ENCODE assay signal across 8 cellular contexts in genomic region chr14:22039938-22040780, GRCh38.
DNase-seq lines count a peak whose midpoint lies in the region; ATAC-seq and TF ChIP-seq lines count a peak whose summit lies in the region.

No MANE protein-coding gene starts in this region.

- H3K36me3 Mint-ChIP-seq in activated CD8-positive, alpha-beta memory T cell treated with anti-CD3 and anti-CD28 coated beads, Interleukin-2, amount 10 ng/mL, durations not matched to agents 7 days and 5 days: no peaks in the 10 kb centered on the region
- H3K36me3 Mint-ChIP-seq in neural progenitor cell: no peaks in the 10 kb centered on the region

- POLR2A ChIA-PET in SK-N-SH (lab: Yijun Ruan, JAX): no interaction called here

- H2AFZ ChIP-seq in SK-N-SH (ENCODE audit: low read depth): no peak overlapping the region
- peak overlapping the region; percentile 51 for H2AFZ ChIP-seq in neural progenitor cell (replicated peaks)

- 6% methylated on average over 6 of the region's 6 CpGs for WGBS in SK-N-SH (ENCODE audit: low lambda C conversion rate)

- no peaks in the 10 kb centered on the region for H3K79me2 ChIP-seq in SK-N-SH (ENCODE audit: insufficient read depth)
- H3K79me2 ChIP-seq in neural progenitor cell (ENCODE audit: low read depth): no peaks in the 10 kb centered on the region

- no peak for TF ChIP-seq RAD21 in SK-N-SH (IDR thresholded peaks at IDR 0.05; ENCODE audit: low read length)

- peak; percentile 54 for DNase-seq in activated CD8-positive, alpha-beta memory T cell treated with anti-CD3 and anti-CD28 coated beads, Interleukin-2, amount 10 ng/mL, durations not matched to agents 7 days and 5 days
- DNase-seq in activated CD8-positive, alpha-beta memory T cell treated with anti-CD3 and anti-CD28 coated beads for 24 hours: no peak
- DNase-seq in SK-N-SH: no peak
- DNase-seq in central memory CD4-positive, alpha-beta T cell: peak; percentile 37
- DNase-seq in neural progenitor cell (ENCODE audit: low spot score): no peak
- no peak for DNase-seq in kidney glomerular epithelial cell (lab: John Stamatoyannopoulos, UW)
- no peak for DNase-seq in NCI-H1105 treated with DMSO at 0.1 percent for 48 hours (lab: John Stamatoyannopoulos, UW)
- DNase-seq in NCI-H128 (lab: John Stamatoyannopoulos, UW; ENCODE audit: unreplicated experiment): no peak

- H3K27ac ChIP-seq in SK-N-SH (ENCODE audit: low read depth in 2 of 2, low read length in 1 of 2): no peak overlapping the region
- H3K27ac ChIP-seq in neural progenitor cell: no peak overlapping the region

- H3K27me3 ChIP-seq in SK-N-SH (ENCODE audit: insufficient read depth) (no peaks in the 10 kb centered on the region; the same call in 1 of the 2 replicates), neural progenitor cell (peaks cover 12% of the 10 kb centered on the region)

- peak overlapping the region; percentile 63 for H3K4me3 Mint-ChIP-seq in activated CD8-positive, alpha-beta memory T cell treated with anti-CD3 and anti-CD28 coated beads, Interleukin-2, amount 10 ng/mL, durations not matched to agents 7 days and 5 days
- no peak overlapping the region for H3K4me3 Mint-ChIP-seq in neural progenitor cell

- ATAC-seq in activated CD8-positive, alpha-beta memory T cell treated with anti-CD3 and anti-CD28 coated beads, Interleukin-2, amount 10 ng/mL, durations not matched to agents 7 days and 5 days: peak; percentile 83

- H3K4me2 ChIP-seq in SK-N-SH: no peak overlapping the region
- peak overlapping the region; percentile 5 for H3K4me2 ChIP-seq in neural progenitor cell

- H3K9ac ChIP-seq in SK-N-SH (no peak overlapping the region), neural progenitor cell (no peak overlapping the region)

- H3K4me1 Mint-ChIP-seq in activated CD8-positive, alpha-beta memory T cell treated with anti-CD3 and anti-CD28 coated beads, Interleukin-2, amount 10 ng/mL, durations not matched to agents 7 days and 5 days: peaks cover 12% of the 10 kb centered on the region
- no peaks in the 10 kb centered on the region for H3K4me1 Mint-ChIP-seq in neural progenitor cell

- no peaks in the 10 kb centered on the region for H3K36me3 ChIP-seq in SK-N-SH (replicated peaks in 1 of 2; ENCODE audit: control insufficient read depth in 1 of 2, insufficient read depth in 2 of 2, low read length in 1 of 2)
- no peaks in the 10 kb centered on the region for H3K36me3 ChIP-seq in neural progenitor cell

- CTCF ChIA-PET in activated CD8-positive, alpha-beta memory T cell treated with anti-CD3 and anti-CD28 coated beads, Interleukin-2, amount 10 ng/mL, durations not matched to agents 7 days and 5 days (lab: Charles Lee): interaction anchor here (0.8 to 2.1 kb wide), 9 partner anchors 26 to 62 kb away, joined by 3 to 8 read pairs (median 4); no protein-coding TSS in a partner anchor
- CTCF ChIA-PET in SK-N-SH (lab: Yijun Ruan, JAX): interaction anchor here (0.8 to 1.4 kb wide), 5 partner anchors 14 to 57 kb away, joined by 3 to 4 read pairs (median 3); no protein-coding TSS in a partner anchor

- H3F3A ChIP-seq in SK-N-SH (replicated peaks; ENCODE audit: insufficient read depth) (no peaks in the 10 kb centered on the region), neural progenitor cell (ENCODE audit: low read depth) (no peaks in the 10 kb centered on the region)

- peak; percentile 52 for TF ChIP-seq CTCF in SK-N-SH (IDR thresholded peaks at IDR 0.05)
- TF ChIP-seq CTCF in neural progenitor cell (IDR thresholded peaks at IDR 0.05): peak; percentile 68

- H3K27ac Mint-ChIP-seq in activated CD8-positive, alpha-beta memory T cell treated with anti-CD3 and anti-CD28 coated beads, Interleukin-2, amount 10 ng/mL, durations not matched to agents 7 days and 5 days: peak overlapping the region; percentile 78
- no peak overlapping the region for H3K27ac Mint-ChIP-seq in neural progenitor cell

- H3K9me2 ChIP-seq in SK-N-SH: no peaks in the 10 kb centered on the region

- H3K27me3 Mint-ChIP-seq in activated CD8-positive, alpha-beta memory T cell treated with anti-CD3 and anti-CD28 coated beads, Interleukin-2, amount 10 ng/mL, durations not matched to agents 7 days and 5 days: peaks cover 3% of the 10 kb centered on the region
- H3K27me3 Mint-ChIP-seq in neural progenitor cell (ENCODE audit: insufficient read depth, low read depth): no peaks in the 10 kb centered on the region

- H3K4me1 ChIP-seq in SK-N-SH (ENCODE audit: control insufficient read depth in 1 of 2, insufficient read depth in 2 of 2, low read depth in 1 of 2, low read length in 1 of 2) (no peaks in the 10 kb centered on the region), neural progenitor cell (peaks cover 8% of the 10 kb centered on the region)

- H4K20me1 ChIP-seq in SK-N-SH (ENCODE audit: insufficient read depth) (no peaks in the 10 kb centered on the region), neural progenitor cell (ENCODE audit: low read depth) (no peaks in the 10 kb centered on the region)

- H3K4me3 ChIP-seq in SK-N-SH (ENCODE audit: low read depth in 2 of 2, low read length in 1 of 2) (no peak overlapping the region), neural progenitor cell (no peak overlapping the region)

- H3K9me3 Mint-ChIP-seq in activated CD8-positive, alpha-beta memory T cell treated with anti-CD3 and anti-CD28 coated beads, Interleukin-2, amount 10 ng/mL, durations not matched to agents 7 days and 5 days (ENCODE audit: low read depth): no peaks in the 10 kb centered on the region
- H3K9me3 Mint-ChIP-seq in neural progenitor cell: no peaks in the 10 kb centered on the region

- TF ChIP-seq EP300 in SK-N-SH (IDR thresholded peaks at IDR 0.05; ENCODE audit: borderline replicate concordance in 1 of 2, low read depth in 1 of 2, low read length in 1 of 2): no peak

- no peaks in the 10 kb centered on the region for H3K9me3 ChIP-seq in SK-N-SH
- no peaks in the 10 kb centered on the region for H3K9me3 ChIP-seq in neural progenitor cell (ENCODE audit: low read depth)

TF ChIP-seq in SK-N-SH, 30 proteins besides CTCF, POLR2A, EP300 and RAD21:
- TF ChIP-seq TEAD4 (IDR thresholded peaks at IDR 0.05; ENCODE audit: borderline replicate concordance, insufficient read depth): no peak
- TF ChIP-seq ELF1 (IDR thresholded peaks at IDR 0.05): no peak
- TF ChIP-seq JUND (IDR thresholded peaks at IDR 0.05): no peak
- TF ChIP-seq FOXM1 (IDR thresholded peaks at IDR 0.05; ENCODE audit: low read depth): no peak
- no peak for TF ChIP-seq RCOR1 (IDR thresholded peaks at IDR 0.05; ENCODE audit: low read length)
- TF ChIP-seq YY1 (IDR thresholded peaks at IDR 0.05; ENCODE audit: low read depth): no peak
- no peak for TF ChIP-seq EZH2phosphoT487 (IDR thresholded peaks at IDR 0.05; ENCODE audit: borderline replicate concordance, low read depth)
- no peak for TF ChIP-seq CHD2 (IDR thresholded peaks at IDR 0.05; ENCODE audit: low read length, partially characterized antibody)
- TF ChIP-seq FOSL2 (IDR thresholded peaks at IDR 0.05; ENCODE audit: borderline replicate concordance, low read depth): no peak
- TF ChIP-seq USF1 (IDR thresholded peaks at IDR 0.05; ENCODE audit: borderline replicate concordance, low read depth): no peak
- TF ChIP-seq GATA2 (CRISPR knock-in tag; IDR thresholded peaks at IDR 0.05): no peak
- no peak for TF ChIP-seq ZBTB33 (IDR thresholded peaks at IDR 0.05; ENCODE audit: borderline replicate concordance, low read depth)
- TF ChIP-seq NRF1 (IDR thresholded peaks at IDR 0.05; ENCODE audit: low read depth, low read length): no peak
- TF ChIP-seq PBX3 (IDR thresholded peaks at IDR 0.05): no peak
TF ChIP-seq in SK-N-SH: peak in this region for 0.

Comparison
In these comparisons a context has a peak if more than half of its experiments do, and no peak if none do; other contexts are left out.
1. DNase-seq: peak in activated CD8-positive, alpha-beta memory T cell treated with anti-CD3 and anti-CD28 coated beads, Interleukin-2, amount 10 ng/mL, durations not matched to agents 7 days and 5 days (single experiment) and central memory CD4-positive, alpha-beta T cell (single experiment); none in activated CD8-positive, alpha-beta memory T cell treated with anti-CD3 and anti-CD28 coated beads for 24 hours (single experiment), SK-N-SH (single experiment), neural progenitor cell (single experiment), kidney glomerular epithelial cell (single experiment), NCI-H1105 treated with DMSO at 0.1 percent for 48 hours (single experiment) and NCI-H128 (single experiment).